21 cellular contexts compared by ENCODE assay signal in the genomic region with DNA sequence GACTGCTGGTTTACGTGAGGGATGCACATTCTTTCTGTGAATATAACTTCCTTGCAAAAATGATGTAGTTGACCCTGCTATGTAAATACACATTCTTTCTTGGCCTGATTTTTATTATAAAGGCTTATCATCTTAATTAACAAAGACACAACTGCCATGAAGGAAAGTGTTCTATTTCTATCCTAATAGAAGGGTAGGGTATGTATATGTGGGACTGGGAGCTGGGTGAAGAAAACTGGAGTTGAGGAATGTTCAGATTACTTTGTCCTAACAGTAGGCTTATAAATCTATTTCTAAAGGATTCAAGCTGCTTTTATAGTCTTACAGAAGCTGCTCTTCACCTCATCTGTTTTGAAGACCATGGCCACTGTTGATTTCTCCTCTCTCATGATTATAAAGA.
"Had no signal": no experiment of that assay in that cellular context is flagged by ENCODE, and none has a peak within 500 bp of the region (broad histone marks: within the 10 kb centered on the region; RNA-seq: fewer than 3 reads in every experiment).

No MANE protein-coding gene starts in this region.

- H3K27me3 ChIP-seq: esophagus muscularis mucosa, gastrocnemius medialis, heart right ventricle, left lung had no signal

- H3K4me3 ChIP-seq: coronary artery, dorsolateral prefrontal cortex, esophagus muscularis mucosa, gastrocnemius medialis, heart right ventricle, left lung, lower lobe of right lung, mucosa of descending colon had no signal

- H3K27ac ChIP-seq: coronary artery, dorsolateral prefrontal cortex, esophagus muscularis mucosa, gastrocnemius medialis, heart right ventricle, left lung, lower lobe of right lung had no signal

- ATAC-seq: gastrocnemius medialis; left cardiac atrium; left lung; left ventricle myocardium superior; lower lobe of right lung; mucosa of descending colon; naive thymus-derived CD8-positive, alpha-beta T cell had no signal

- DNase-seq: dermis blood vessel endothelial cell; dorsolateral prefrontal cortex; effector CD4-positive, alpha-beta T cell; effector memory CD4-positive, alpha-beta T cell; foreskin fibroblast; foreskin melanocyte; gastrocnemius medialis; glutamatergic neuron; head of caudate nucleus; heart right ventricle; hippocampal formation; left cardiac atrium; left lung; left ventricle myocardium superior; lower lobe of right lung; mesenchymal stem cell; mucosa of descending colon; naive B cell; naive thymus-derived CD8-positive, alpha-beta T cell had no signal

- H3K9me3 ChIP-seq: gastrocnemius medialis, left lung, lower lobe of right lung, mucosa of descending colon had no signal

- H3K36me3 ChIP-seq: esophagus muscularis mucosa, gastrocnemius medialis, heart right ventricle, left lung, lower lobe of right lung had no signal

- H3K4me1 ChIP-seq: esophagus muscularis mucosa, gastrocnemius medialis, heart right ventricle, left lung, lower lobe of right lung had no signal
